ENCODE assay signal across 1 cellular context in the genomic region with DNA sequence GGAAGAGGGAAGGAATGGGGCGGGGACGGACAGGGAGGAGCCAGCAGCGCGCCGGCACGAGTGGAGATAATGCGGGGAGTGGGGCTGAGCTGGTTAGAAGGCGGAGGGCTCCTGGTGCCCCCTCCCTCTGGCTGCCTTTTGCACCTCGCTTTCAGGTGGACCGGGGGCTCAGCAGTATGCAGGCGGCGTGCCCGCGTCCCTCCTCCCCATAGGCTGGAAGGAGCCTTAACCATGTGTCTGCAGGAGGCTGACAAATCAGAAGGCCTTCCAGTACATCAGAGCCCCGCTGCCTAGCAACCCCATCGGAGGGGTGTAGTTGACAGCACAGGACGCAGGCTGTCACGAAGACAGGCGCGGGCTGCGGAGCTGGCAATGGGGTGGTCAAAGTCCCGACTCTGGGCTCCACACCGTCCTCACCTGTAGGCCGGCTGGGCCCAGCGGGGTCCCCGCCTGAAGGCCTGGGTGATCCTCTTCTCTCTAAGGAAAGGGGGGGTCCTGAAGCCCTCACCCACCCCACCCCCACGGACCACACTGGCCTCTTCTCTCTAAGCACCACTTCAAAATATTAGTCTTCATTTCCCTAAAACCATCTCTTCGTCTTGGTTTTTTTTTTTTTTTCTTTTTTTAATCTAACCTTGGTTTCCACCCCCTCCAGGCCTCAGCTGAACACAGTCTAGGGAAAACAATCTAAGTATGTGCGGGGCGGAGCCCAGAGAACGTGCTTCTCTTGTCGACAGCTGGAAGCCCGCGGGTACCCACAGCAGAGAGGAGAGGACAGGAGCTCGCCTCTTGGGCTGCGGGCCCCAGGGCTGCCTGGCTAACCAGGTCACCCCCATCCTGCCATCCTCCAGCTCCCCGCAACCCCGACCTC.
TF ChIP-seq lines count a peak whose summit lies in the region.

No MANE protein-coding gene starts in this region.

TF ChIP-seq in SK-N-SH, 30 proteins besides CTCF, POLR2A, EP300 and RAD21 (continued from another document):
- TF ChIP-seq MXI1 (IDR thresholded peaks at IDR 0.05; ENCODE audit: low read depth, low read length), result peak; percentile 92
- no peak for TF ChIP-seq GABPA (IDR thresholded peaks at IDR 0.05; ENCODE audit: low read depth)
